35 cellular contexts compared by ENCODE assay signal in the genomic region with DNA sequence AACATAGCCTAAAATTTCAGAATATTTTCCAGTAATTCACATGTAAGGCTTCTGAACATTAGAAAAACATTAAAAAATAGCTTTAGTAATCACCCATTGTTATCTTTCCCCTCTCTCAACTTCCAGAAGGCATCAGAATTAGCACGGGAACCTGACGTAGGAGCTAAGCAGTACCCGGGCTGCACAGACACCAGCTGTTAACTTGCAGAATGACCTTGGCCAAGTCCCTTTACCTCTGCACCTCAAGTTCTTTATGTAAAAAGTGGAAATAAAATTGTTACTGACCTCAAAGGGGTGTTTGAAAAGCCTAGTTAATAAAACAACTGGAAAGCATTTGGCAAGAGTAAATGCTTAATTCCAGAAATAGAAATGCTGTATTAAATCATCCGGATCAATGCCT. TPM values are rescaled to one million over a fixed set of nuclear protein-coding genes. Genes with fewer than 3 reads are reported as not detected.
"Had no signal": no experiment of that assay in that cellular context is flagged by ENCODE, and none has a peak within 500 bp of the region (broad histone marks: within the 10 kb centered on the region; RNA-seq: fewer than 3 reads in every experiment).

No MANE protein-coding gene starts in this region.

- H3K9me3 ChIP-seq: adrenal gland, body of pancreas, breast epithelium had no signal

- H3K27ac ChIP-seq: adrenal gland, body of pancreas, brain microvascular endothelial cell, breast epithelium, VCaP had no signal

- H3K36me3 ChIP-seq: adrenal gland, brain microvascular endothelial cell, breast epithelium had no signal

- H3K4me3 ChIP-seq: adrenal gland, body of pancreas, breast epithelium had no signal

- DNase-seq: activated B cell treated with CpG ODN at 0.5 μM for 24 hours; activated CD4-positive, alpha-beta T cell treated with anti-CD3 and anti-CD28 coated beads for 4 hours; activated CD4-positive, alpha-beta T cell treated with anti-CD3 and anti-CD28 coated beads, Interleukin-2, amount 10 ng/mL, durations not matched to agents 7 days and 5 days; activated CD4-positive, alpha-beta T cell treated with anti-CD3 and anti-CD28 coated beads, Interleukin-2, amount 50 U/mL, for 48 hours; activated CD4-positive, CD25-positive, alpha-beta regulatory T cell treated with anti-CD3 and anti-CD28 coated beads, Interleukin-2, amount 50 U/mL, for 72 hours; activated CD8-positive, alpha-beta memory T cell treated with anti-CD3 and anti-CD28 coated beads, Interleukin-2, amount 50 U/mL, for 4 hours; activated CD8-positive, alpha-beta T cell treated with anti-CD3 and anti-CD28 coated beads for 36 hours; activated effector memory CD4-positive, alpha-beta T cell treated with anti-CD3 and anti-CD28 coated beads, Interleukin-2, amount 50 U/mL, for 16 hours; activated gamma-delta T cell treated with Interleukin-2 at 50 U/mL for 16 hours; activated naive CD4-positive, alpha-beta T cell; activated naive CD4-positive, alpha-beta T cell treated with anti-CD3 and anti-CD28 coated beads for 36 hours; activated naive CD4-positive, alpha-beta T cell treated with anti-CD3 and anti-CD28 coated beads, Interleukin-2, amount 50 U/mL, for 16 hours; activated naive CD8-positive, alpha-beta T cell treated with anti-CD3 and anti-CD28 coated beads for 36 hours; activated T-cell treated with anti-CD3 and anti-CD28 coated beads for 4 hours; activated T-cell treated with anti-CD3 and anti-CD28 coated beads, Interleukin-2, amount 50 U/mL, for 1 hour; activated T-cell treated with anti-CD3 and anti-CD28 coated beads, Interleukin-2, amount 50 U/mL, for 4 hours; activated T-cell treated with anti-CD3 and anti-CD28 coated beads, Interleukin-2, amount 50 U/mL, for 72 hours; adrenal gland; amniotic stem cell; aorta; body of pancreas; brain microvascular endothelial cell; central memory CD4-positive, alpha-beta T cell; T-helper 1 cell; T-helper 2 cell; T-helper 9 cell had no signal

- H3K9me3 Mint-ChIP-seq: activated B cell treated with CpG ODN at 0.5 μM for 24 hours; activated CD4-positive, alpha-beta T cell treated with anti-CD3 and anti-CD28 coated beads, Interleukin-2, amount 10 ng/mL, durations not matched to agents 7 days and 5 days; activated CD8-positive, alpha-beta T cell treated with anti-CD3 and anti-CD28 coated beads for 36 hours; activated naive CD4-positive, alpha-beta T cell treated with anti-CD3 and anti-CD28 coated beads for 36 hours; activated naive CD4-positive, alpha-beta T cell treated with anti-CD3 and anti-CD28 coated beads, Interleukin-2, amount 50 U/mL, for 72 hours; activated naive CD8-positive, alpha-beta T cell treated with anti-CD3 and anti-CD28 coated beads for 36 hours; activated T-cell treated with anti-CD3 and anti-CD28 coated beads, Interleukin-2, amount 50 U/mL, for 4 hours; activated T-cell treated with anti-CD3 and anti-CD28 coated beads, Interleukin-2, amount 50 U/mL, for 72 hours; activated T-helper 1 cell treated with anti-CD3 and anti-CD28 coated beads, Interleukin-12 subunit alpha, Interleukin-12 subunit beta, Interleukin-2, Interleukin-4 antibody, amounts not matched to agents 30 ng/mL and 10 ng/mL and 1 ng/mL, durations not matched to agents 14 hours and 24 hours and 36 hours; activated T-helper 17 cell treated with anti-CD3 and anti-CD28 coated beads, Interleukin-2, amount 50 U/mL, for 72 hours; T-helper 1 cell treated with Interleukin-12 subunit alpha and Interleukin-12 subunit beta and Interleukin-4 antibody, amounts not matched to agents 30 μg/mL and 1 μg/mL, for 36 hours; T-helper 2 cell treated with Interferon-gamma antibody and Interleukin-4, amounts not matched to agents 5 μg/mL and 100 μg/mL, for 36 hours had no signal

- H3K27ac Mint-ChIP-seq: activated B cell treated with CpG ODN at 0.5 μM for 24 hours; activated CD4-positive, alpha-beta T cell treated with anti-CD3 and anti-CD28 coated beads, Interleukin-2, amount 10 ng/mL, durations not matched to agents 7 days and 5 days; activated CD8-positive, alpha-beta T cell treated with anti-CD3 and anti-CD28 coated beads for 36 hours; activated naive CD4-positive, alpha-beta T cell treated with anti-CD3 and anti-CD28 coated beads for 36 hours; activated naive CD4-positive, alpha-beta T cell treated with anti-CD3 and anti-CD28 coated beads, Interleukin-2, amount 50 U/mL, for 72 hours; activated naive CD8-positive, alpha-beta T cell treated with anti-CD3 and anti-CD28 coated beads for 36 hours; activated T-cell treated with anti-CD3 and anti-CD28 coated beads, Interleukin-2, amount 50 U/mL, for 72 hours; activated T-helper 1 cell treated with anti-CD3 and anti-CD28 coated beads, Interleukin-12 subunit alpha, Interleukin-12 subunit beta, Interleukin-2, Interleukin-4 antibody, amounts not matched to agents 30 ng/mL and 10 ng/mL and 1 ng/mL, durations not matched to agents 14 hours and 24 hours and 36 hours; activated T-helper 17 cell treated with anti-CD3 and anti-CD28 coated beads, Interleukin-2, amount 50 U/mL, for 72 hours; T-helper 1 cell treated with Interleukin-12 subunit alpha and Interleukin-12 subunit beta and Interleukin-4 antibody, amounts not matched to agents 30 μg/mL and 1 μg/mL, for 36 hours; T-helper 2 cell treated with Interferon-gamma antibody and Interleukin-4, amounts not matched to agents 5 μg/mL and 100 μg/mL, for 36 hours had no signal

- H3K4me1 Mint-ChIP-seq: activated B cell treated with CpG ODN at 0.5 μM for 24 hours; activated CD4-positive, alpha-beta T cell treated with anti-CD3 and anti-CD28 coated beads, Interleukin-2, amount 10 ng/mL, durations not matched to agents 7 days and 5 days; activated naive CD8-positive, alpha-beta T cell treated with anti-CD3 and anti-CD28 coated beads for 36 hours; activated T-helper 17 cell treated with anti-CD3 and anti-CD28 coated beads, Interleukin-2, amount 50 U/mL, for 72 hours had no signal

- ATAC-seq: activated CD8-positive, alpha-beta T cell treated with anti-CD3 and anti-CD28 coated beads for 36 hours; activated naive CD4-positive, alpha-beta T cell treated with anti-CD3 and anti-CD28 coated beads, Interleukin-2, amount 50 U/mL, for 72 hours; activated T-cell treated with anti-CD3 and anti-CD28 coated beads, Interleukin-2, amount 50 U/mL, for 4 hours; activated T-cell treated with anti-CD3 and anti-CD28 coated beads, Interleukin-2, amount 50 U/mL, for 72 hours; activated T-helper 17 cell treated with anti-CD3 and anti-CD28 coated beads, Interleukin-2, amount 50 U/mL, for 72 hours; body of pancreas had no signal

- H3K4me3 Mint-ChIP-seq: activated B cell treated with CpG ODN at 0.5 μM for 24 hours; activated CD4-positive, alpha-beta T cell treated with anti-CD3 and anti-CD28 coated beads, Interleukin-2, amount 10 ng/mL, durations not matched to agents 7 days and 5 days; activated CD8-positive, alpha-beta T cell treated with anti-CD3 and anti-CD28 coated beads for 36 hours; activated naive CD4-positive, alpha-beta T cell treated with anti-CD3 and anti-CD28 coated beads for 36 hours; activated naive CD8-positive, alpha-beta T cell treated with anti-CD3 and anti-CD28 coated beads for 36 hours; activated T-cell treated with anti-CD3 and anti-CD28 coated beads, Interleukin-2, amount 50 U/mL, for 4 hours; activated T-cell treated with anti-CD3 and anti-CD28 coated beads, Interleukin-2, amount 50 U/mL, for 72 hours; activated T-helper 1 cell treated with anti-CD3 and anti-CD28 coated beads, Interleukin-12 subunit alpha, Interleukin-12 subunit beta, Interleukin-2, Interleukin-4 antibody, amounts not matched to agents 30 ng/mL and 10 ng/mL and 1 ng/mL, durations not matched to agents 14 hours and 24 hours and 36 hours; activated T-helper 17 cell treated with anti-CD3 and anti-CD28 coated beads, Interleukin-2, amount 50 U/mL, for 72 hours; T-helper 1 cell treated with Interleukin-12 subunit alpha and Interleukin-12 subunit beta and Interleukin-4 antibody, amounts not matched to agents 30 μg/mL and 1 μg/mL, for 36 hours; T-helper 2 cell treated with Interferon-gamma antibody and Interleukin-4, amounts not matched to agents 5 μg/mL and 100 μg/mL, for 36 hours had no signal

- H3K4me1 ChIP-seq: adrenal gland, body of pancreas, breast epithelium had no signal

- H3K27me3 ChIP-seq: body of pancreas, brain microvascular endothelial cell had no signal

- H3K36me3 Mint-ChIP-seq: activated naive CD4-positive, alpha-beta T cell treated with anti-CD3 and anti-CD28 coated beads, Interleukin-2, amount 50 U/mL, for 72 hours; activated naive CD8-positive, alpha-beta T cell treated with anti-CD3 and anti-CD28 coated beads for 36 hours had no signal

RNA-seq across cellular contexts. Expression of gene TPH2, which starts 7.2 kb away (rescaled TPM):
- total RNA-seq: activated B cell treated with CpG ODN at 0.5 μM for 24 hours; activated CD4-positive, alpha-beta T cell treated with anti-CD3 and anti-CD28 coated beads, Interleukin-2, amount 10 ng/mL, durations not matched to agents 7 days and 5 days; activated CD8-positive, alpha-beta memory T cell treated with anti-CD3 and anti-CD28 coated beads for 36 hours; activated CD8-positive, alpha-beta T cell treated with anti-CD3 and anti-CD28 coated beads for 36 hours; activated naive CD4-positive, alpha-beta T cell treated with anti-CD3 and anti-CD28 coated beads for 36 hours; activated naive CD4-positive, alpha-beta T cell treated with anti-CD3 and anti-CD28 coated beads, Interleukin-2, amount 50 U/mL, for 72 hours; activated naive CD8-positive, alpha-beta T cell treated with anti-CD3 and anti-CD28 coated beads for 36 hours; activated T-cell treated with anti-CD3 and anti-CD28 coated beads, Interleukin-2, amount 50 U/mL, for 4 hours; activated T-cell treated with anti-CD3 and anti-CD28 coated beads, Interleukin-2, amount 50 U/mL, for 72 hours; activated T-helper 1 cell treated with anti-CD3 and anti-CD28 coated beads, Interleukin-12 subunit alpha, Interleukin-12 subunit beta, Interleukin-2, Interleukin-4 antibody, amounts not matched to agents 30 ng/mL and 10 ng/mL and 1 ng/mL, durations not matched to agents 14 hours and 24 hours and 36 hours; activated T-helper 17 cell treated with anti-CD3 and anti-CD28 coated beads, Interleukin-2, amount 50 U/mL, for 72 hours; adrenal gland; aorta; breast epithelium; cardiac septum had no signal
